1 cellular context compared by ENCODE assay signal in genomic region chr14:105203057-105203494, GRCh38.
TF ChIP-seq lines count a peak whose summit lies in the region.

No MANE protein-coding gene starts in this region.

TF ChIP-seq in K562, 482 proteins besides CTCF, POLR2A, EP300 and RAD21:
- TF ChIP-seq SMC3 (conservative IDR thresholded peaks at IDR 0.05; ENCODE audit: insufficient read depth, low read depth, low read length): peak; percentile 70
- TF ChIP-seq CTCFL (IDR thresholded peaks at IDR 0.05; ENCODE audit: borderline replicate concordance, insufficient read depth, low read depth, low read length, poor library complexity, severe bottlenecking): peak; percentile 76
- TF ChIP-seq ZNF644 (tag; IDR thresholded peaks at IDR 0.05; ENCODE audit: low read depth): no peak
- TF ChIP-seq DEAF1 (CRISPR knock-in tag; IDR thresholded peaks at IDR 0.05): peak; percentile 32; the same call in 1 of the 2 replicates
